14 cellular contexts compared by ENCODE assay signal in genomic region chr3:15443826-15444524, GRCh38. TPM values are rescaled to one million over a fixed set of nuclear protein-coding genes. Genes with fewer than 3 reads are reported as not detected.
DNase-seq lines count a peak whose midpoint lies in the region; ATAC-seq and TF ChIP-seq lines count a peak whose summit lies in the region.
"Had no signal": no experiment of that assay in that cellular context is flagged by ENCODE, and none has a peak within 500 bp of the region (broad histone marks: within the 10 kb centered on the region; RNA-seq: fewer than 3 reads in every experiment).

No MANE protein-coding gene starts in this region.

- no peak overlapping the region for H3K18ac ChIP-seq in neuronal stem cell (ENCODE audit: low read length)

- H3K14ac ChIP-seq in neuronal stem cell (ENCODE audit: low read length): no peak overlapping the region

- H2AFZ ChIP-seq in GM23248 (no peak overlapping the region), neuronal stem cell (ENCODE audit: low read length) (no peak overlapping the region)

- no peak overlapping the region for H4K91ac ChIP-seq in neuronal stem cell (ENCODE audit: low read depth, low read length, poor library complexity)

- H3K4me1 ChIP-seq in GM23248 (ENCODE audit: insufficient read depth) (peaks cover 12% of the 10 kb centered on the region), neuronal stem cell (ENCODE audit: control insufficient read depth in 2 of 2, insufficient read depth in 1 of 2, low read depth in 1 of 2, low read length in 2 of 2) (no peaks in the 10 kb centered on the region), gastrocnemius medialis (no peaks in the 10 kb centered on the region)

- no peak overlapping the region for H2BK5ac ChIP-seq in neuronal stem cell (ENCODE audit: low read length)

- H2BK15ac ChIP-seq in neuronal stem cell (ENCODE audit: low read length): no peak overlapping the region

- in situ Hi-C loops in GM23248 (cut with MboI) (no loop called here), gastrocnemius medialis (cut with MboI; ENCODE audit: low sequenced_read_pairs in 4 of 4) (loop anchor here in 1 of 4 donors (25.0 kb wide), 1 partner anchor 118 kb away; no protein-coding TSS in a partner anchor)

- intact Hi-C loops in gastrocnemius medialis (cut with DNase I; ENCODE audit: low total_unique reads): no loop called here

- TF ChIP-seq CTCF in fibroblast of mammary gland (conservative IDR thresholded peaks at IDR 0.05; ENCODE audit: control insufficient read depth, insufficient read depth, low read depth, low read length) (no peak), gastrocnemius medialis (IDR thresholded peaks at IDR 0.05 in 4 of 5, conservative IDR thresholded peaks at IDR 0.05 in 1 of 5) (no peak)

- H3K9me3 ChIP-seq in GM23248 (ENCODE audit: low read depth) (no peaks in the 10 kb centered on the region), neuronal stem cell (replicated peaks in 1 of 2; ENCODE audit: control insufficient read depth in 2 of 2, insufficient read depth in 1 of 2, low read depth in 1 of 2, low read length in 2 of 2) (no peaks in the 10 kb centered on the region), gastrocnemius medialis (no peaks in the 10 kb centered on the region)

- H4K8ac ChIP-seq in neuronal stem cell (ENCODE audit: low read depth, low read length): no peak overlapping the region

- no peak overlapping the region for H3K4me2 ChIP-seq in GM23248 (ENCODE audit: unreplicated experiment)
- no peak overlapping the region for H3K4me2 ChIP-seq in neuronal stem cell (ENCODE audit: insufficient read depth, low read length, poor library complexity, severe bottlenecking)

- H3F3A ChIP-seq in GM23248 (ENCODE audit: insufficient read depth): peaks cover 14% of the 10 kb centered on the region

- H3K4me3 ChIP-seq in GM23248: no peak overlapping the region
- no peak overlapping the region for H3K4me3 ChIP-seq in fibroblast of mammary gland (ENCODE audit: control insufficient read depth, low read depth, low read length)
- no peak overlapping the region for H3K4me3 ChIP-seq in neuronal stem cell (ENCODE audit: low read length in 2 of 2)
- no peak overlapping the region for H3K4me3 ChIP-seq in gastrocnemius medialis

- no peak overlapping the region for H2BK12ac ChIP-seq in neuronal stem cell (ENCODE audit: low read length)

- H3K79me2 ChIP-seq in GM23248 (ENCODE audit: insufficient read depth): peaks cover 7% of the 10 kb centered on the region; the same call in 1 of the 2 replicates

- no peak overlapping the region for H2AK5ac ChIP-seq in neuronal stem cell (ENCODE audit: low read depth, low read length)

- H3K36me3 ChIP-seq in GM23248 (ENCODE audit: low read depth) (peaks cover 24% of the 10 kb centered on the region), neuronal stem cell (replicated peaks in 1 of 2; ENCODE audit: control insufficient read depth in 2 of 2, insufficient read depth in 2 of 2, low read length in 2 of 2) (peaks cover 17 to 41% of the 10 kb centered on the region in 2 donors), gastrocnemius medialis (peaks cover 0 to 37% of the 10 kb centered on the region in 2 donors)

- no peak overlapping the region for H3K27ac ChIP-seq in GM23248
- no peak overlapping the region for H3K27ac ChIP-seq in neuronal stem cell (replicated peaks; ENCODE audit: low read length)
- H3K27ac ChIP-seq in gastrocnemius medialis: no peak overlapping the region

- H3K9ac ChIP-seq in GM23248 (no peak overlapping the region), neuronal stem cell (ENCODE audit: low read depth, low read length, poor library complexity) (no peak overlapping the region)

- TF ChIP-seq POLR2A in gastrocnemius medialis (IDR thresholded peaks at IDR 0.05): no peak

- 86 to 97% methylated on average over 4 of the region's 4 CpGs for WGBS in GM23248 (ENCODE audit: low coverage in 1 of 2, low lambda C conversion rate in 2 of 2, missing lambda C conversion rate in 2 of 2), 2 experiments
- no CpG with 5 or more reads among the region's 4 CpGs for WGBS in neuronal stem cell (ENCODE audit: extremely low coverage in 2 of 2, insufficient read length in 2 of 2, insufficient replicate concordance in 1 of 2), 2 donors

- no peak for ATAC-seq in gastrocnemius medialis
- ATAC-seq: left cardiac atrium, PC-3 had no signal

- no peaks in the 10 kb centered on the region for H4K20me1 ChIP-seq in GM23248 (ENCODE audit: insufficient read depth)

- no peaks in the 10 kb centered on the region for H3K79me1 ChIP-seq in neuronal stem cell (ENCODE audit: low read depth, low read length)

- H3K4ac ChIP-seq in neuronal stem cell (ENCODE audit: low read length): no peak overlapping the region

- H3K9me2 ChIP-seq in GM23248 (ENCODE audit: insufficient read depth): no peaks in the 10 kb centered on the region

- no peaks in the 10 kb centered on the region for H3K27me3 ChIP-seq in GM23248 (replicated peaks; ENCODE audit: insufficient read depth)
- no peaks in the 10 kb centered on the region for H3K27me3 ChIP-seq in neuronal stem cell (ENCODE audit: control insufficient read depth in 3 of 3, insufficient read depth in 3 of 3, low read depth in 1 of 3, low read length in 3 of 3)
- no peaks in the 10 kb centered on the region for H3K27me3 ChIP-seq in gastrocnemius medialis

- peak; percentile 14 for DNase-seq in GM23248
- peak; percentile 89 for DNase-seq in NCI-H82 (lab: John Stamatoyannopoulos, UW)
- peak; percentile 16 for DNase-seq in fibroblast of mammary gland (ENCODE audit: low read depth)
- peak; percentile 96 for DNase-seq in renal cortical epithelial cell (ENCODE audit: low read depth)
- DNase-seq in T1000 (lab: John Stamatoyannopoulos, UW): no peak
- DNase-seq in neuronal stem cell (ENCODE audit: low spot score): no peak
- DNase-seq in gastrocnemius medialis: no peak
- DNase-seq: activated CD4-positive, alpha-beta T cell treated with anti-CD3 and anti-CD28 coated beads, Interleukin-2, amount 50 U/mL, for 4 hours; CD4-positive, CD25-positive, alpha-beta regulatory T cell; hippocampal formation; left cardiac atrium; NCI-H1105 treated with DMSO at 0.1 percent for 48 hours; NCI-H446; PC-3 had no signal

- no peak overlapping the region for H3K23ac ChIP-seq in neuronal stem cell (ENCODE audit: low read depth, low read length, poor library complexity)

- H2BK120ac ChIP-seq in neuronal stem cell (ENCODE audit: low read depth, low read length): no peak overlapping the region

RNA-seq across cellular contexts. Expression of gene EAF1, which starts 16.6 kb away (rescaled TPM):
- total RNA-seq in GM23248 (2014; rRNA removed; shearing (Covaris generic)): 16.9 and 20.9 TPM in 2 replicates
- 7.1 and 7.2 TPM in 2 replicates for polyA plus RNA-seq in GM23248 (2016; fragmentation: Nextera tagmentation; extraction: Ambion mirVana)
- 22.8 and 45.3 TPM in 2 replicates for total RNA-seq in renal cortical epithelial cell
- polyA plus RNA-seq in neuronal stem cell (2013, experiment 1 of 2): 18.8 TPM
- polyA plus RNA-seq in neuronal stem cell (2013, experiment 2 of 2): 17.9 TPM
- total RNA-seq in gastrocnemius medialis: 10 to 100 TPM in 2 of 4 donors, 1 to 10 TPM in 2; 9.4 to 17.3 (median 10.5) TPM

RNA-seq across cellular contexts. Expression of gene METTL6, which starts 16.6 kb away (rescaled TPM):
- total RNA-seq in GM23248 (2014; rRNA removed; shearing (Covaris generic)): 24.2 and 30.9 TPM in 2 replicates
- polyA plus RNA-seq in GM23248 (2016; fragmentation: Nextera tagmentation; extraction: Ambion mirVana): 20.8 and 21.6 TPM in 2 replicates
- total RNA-seq in renal cortical epithelial cell (22.4 and 30.4 TPM in 2 replicates), gastrocnemius medialis (10 to 100 TPM in 1 of 4 donors, 1 to 10 TPM in 3; 6.8 to 22.0 (median 7.8) TPM)
- polyA plus RNA-seq in neuronal stem cell (2013, experiment 1 of 2): 15.7 TPM
- 15.9 TPM for polyA plus RNA-seq in neuronal stem cell (2013, experiment 2 of 2)

Comparison
In these comparisons a context has a peak if more than half of its experiments do, and no peak if none do; other contexts are left out.
1. DNase-seq: peak in GM23248 (single experiment), NCI-H82 (single experiment), fibroblast of mammary gland (single experiment) and renal cortical epithelial cell (single experiment); none in T1000 (single experiment), neuronal stem cell (single experiment) and gastrocnemius medialis (0 of 2).